In the genomic region with DNA sequence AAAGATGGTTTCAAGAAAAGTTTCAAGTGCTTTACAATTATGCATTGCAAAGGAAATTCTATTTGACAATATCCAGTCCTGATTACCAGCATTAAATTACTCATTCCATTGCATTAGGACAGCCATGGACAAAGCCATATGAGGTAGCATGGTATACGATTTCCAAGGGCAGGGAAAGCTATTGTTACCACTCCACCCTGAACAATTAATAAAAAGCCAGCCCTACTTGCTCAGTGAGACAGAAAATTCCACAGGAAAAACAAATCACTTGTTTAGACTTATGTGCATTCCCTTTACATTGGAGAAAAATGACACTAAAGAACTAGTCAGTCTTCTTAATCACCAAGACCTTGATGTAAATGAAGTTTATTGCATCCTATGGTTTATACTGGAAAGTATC, we compare ENCODE assay signal across 14 cellular contexts.
"Had no signal": no experiment of that assay in that cellular context is flagged by ENCODE, and none has a peak within 500 bp of the region (broad histone marks: within the 10 kb centered on the region; RNA-seq: fewer than 3 reads in every experiment).

No MANE protein-coding gene starts in this region.

- H3K9me3 ChIP-seq: mucosa of descending colon, right atrium auricular region, upper lobe of right lung had no signal

- DNase-seq: activated T-cell treated with anti-CD3 and anti-CD28 coated beads, Interleukin-2, amount 50 U/mL, for 1 hour; amygdala; dorsolateral prefrontal cortex; mucosa of descending colon; naive thymus-derived CD8-positive, alpha-beta T cell; posterior cingulate gyrus; stimulated activated CD4-positive, alpha-beta T cell treated with anti-CD3 and anti-CD28 coated beads, Interleukin-2, amount 100 ng/mL, for 24 hours; stimulated activated naive CD4-positive, alpha-beta T cell; T-helper 17 cell; upper lobe of right lung had no signal

- H3K4me1 ChIP-seq: upper lobe of right lung had no signal

- H3K4me3 ChIP-seq: dorsolateral prefrontal cortex, hepatocyte, mucosa of descending colon, upper lobe of right lung had no signal

- FAIRE-seq: frontal cortex had no signal

- H3K27ac ChIP-seq: dorsolateral prefrontal cortex, hepatocyte, upper lobe of right lung had no signal

- ATAC-seq: activated CD4-positive, CD25-positive, alpha-beta regulatory T cell treated with anti-CD3 and anti-CD28 coated beads, Interleukin-2, amount 50 U/mL, for 24 hours; mucosa of descending colon; naive thymus-derived CD8-positive, alpha-beta T cell; T-helper 17 cell had no signal

- H3K27me3 ChIP-seq: hepatocyte, right atrium auricular region, upper lobe of right lung had no signal

- H3K36me3 ChIP-seq: upper lobe of right lung had no signal
